In genomic region chr9:125989524-125990180, GRCh38 we compare ENCODE assay signal across 21 cellular contexts.
"Had no signal": no experiment of that assay in that cellular context is flagged by ENCODE, and none has a peak within 500 bp of the region (broad histone marks: within the 10 kb centered on the region; RNA-seq: fewer than 3 reads in every experiment).

No MANE protein-coding gene starts in this region.

- H3K27ac Mint-ChIP-seq: activated B cell treated with CpG ODN at 0.5 μM for 24 hours; activated CD8-positive, alpha-beta T cell treated with anti-CD3 and anti-CD28 coated beads for 36 hours; activated naive CD8-positive, alpha-beta T cell; activated T-cell treated with anti-CD3 and anti-CD28 coated beads, Interleukin-2, amount 50 U/mL, for 72 hours; stimulated activated effector memory CD8-positive, alpha-beta T cell treated with anti-CD3 and anti-CD28 coated beads, Interleukin-12 subunit alpha, Interleukin-12 subunit beta, amount 100 ng/mL, for 72 hours; T-helper 1 cell treated with Interleukin-12 subunit alpha and Interleukin-12 subunit beta and Interleukin-4 antibody, amounts not matched to agents 30 μg/mL and 1 μg/mL, for 36 hours had no signal

- H3K4me1 Mint-ChIP-seq: activated B cell treated with CpG ODN at 0.5 μM for 24 hours; stimulated activated effector memory CD8-positive, alpha-beta T cell treated with anti-CD3 and anti-CD28 coated beads, Interleukin-12 subunit alpha, Interleukin-12 subunit beta, amount 100 ng/mL, for 72 hours had no signal

- H3K27me3 ChIP-seq: cardiac muscle cell, right atrium auricular region, stomach had no signal

- DNase-seq: activated B cell treated with CpG ODN at 0.5 μM for 24 hours; activated CD4-positive, alpha-beta T cell treated with anti-CD3 and anti-CD28 coated beads for 4 hours; activated CD8-positive, alpha-beta T cell treated with anti-CD3 and anti-CD28 coated beads for 36 hours; activated gamma-delta T cell treated with Interleukin-2 at 50 U/mL for 16 hours; activated T-cell treated with anti-CD3 and anti-CD28 coated beads, Interleukin-2, amount 50 U/mL, for 72 hours; foreskin fibroblast; hippocampal formation; islet precursor cell; midbrain; stimulated activated CD4-positive, alpha-beta T cell treated with anti-CD3 and anti-CD28 coated beads, Interleukin-4, amount 100 ng/mL, for 24 hours; stomach had no signal

- ATAC-seq: activated CD8-positive, alpha-beta T cell treated with anti-CD3 and anti-CD28 coated beads for 36 hours; activated T-cell treated with anti-CD3 and anti-CD28 coated beads, Interleukin-2, amount 50 U/mL, for 72 hours; stimulated activated effector memory CD8-positive, alpha-beta T cell treated with anti-CD3 and anti-CD28 coated beads, Interleukin-12 subunit alpha, Interleukin-12 subunit beta, amount 100 ng/mL, for 72 hours had no signal

- H3K36me3 Mint-ChIP-seq: activated naive CD8-positive, alpha-beta T cell; stimulated activated effector memory CD8-positive, alpha-beta T cell treated with anti-CD3 and anti-CD28 coated beads, Interleukin-12 subunit alpha, Interleukin-12 subunit beta, amount 100 ng/mL, for 72 hours had no signal

- H3K4me3 ChIP-seq: cardiac muscle cell, dorsolateral prefrontal cortex, prostate gland, right atrium auricular region, SJSA1, smooth muscle cell, stomach had no signal

- H3K9me3 Mint-ChIP-seq: activated B cell treated with CpG ODN at 0.5 μM for 24 hours; activated CD8-positive, alpha-beta T cell treated with anti-CD3 and anti-CD28 coated beads for 36 hours; stimulated activated effector memory CD8-positive, alpha-beta T cell treated with anti-CD3 and anti-CD28 coated beads, Interleukin-12 subunit alpha, Interleukin-12 subunit beta, amount 100 ng/mL, for 72 hours; T-helper 1 cell treated with Interleukin-12 subunit alpha and Interleukin-12 subunit beta and Interleukin-4 antibody, amounts not matched to agents 30 μg/mL and 1 μg/mL, for 36 hours had no signal

- H3K27ac ChIP-seq: cardiac muscle cell, dorsolateral prefrontal cortex, epithelial cell of prostate, prostate gland, right atrium auricular region, SJSA1, stomach had no signal

- H3K36me3 ChIP-seq: cardiac muscle cell, prostate gland, right atrium auricular region, SJSA1, stomach had no signal

- H3K9me3 ChIP-seq: prostate gland, right atrium auricular region, SJSA1, stomach had no signal

- H3K4me2 ChIP-seq: smooth muscle cell had no signal

- H3K27me3 Mint-ChIP-seq: activated B cell treated with CpG ODN at 0.5 μM for 24 hours; activated CD8-positive, alpha-beta T cell treated with anti-CD3 and anti-CD28 coated beads for 36 hours; activated naive CD8-positive, alpha-beta T cell had no signal

- H3K4me3 Mint-ChIP-seq: activated B cell treated with CpG ODN at 0.5 μM for 24 hours; activated CD8-positive, alpha-beta T cell treated with anti-CD3 and anti-CD28 coated beads for 36 hours; activated naive CD8-positive, alpha-beta T cell; activated T-cell treated with anti-CD3 and anti-CD28 coated beads, Interleukin-2, amount 50 U/mL, for 72 hours; stimulated activated effector memory CD8-positive, alpha-beta T cell treated with anti-CD3 and anti-CD28 coated beads, Interleukin-12 subunit alpha, Interleukin-12 subunit beta, amount 100 ng/mL, for 72 hours; T-helper 1 cell treated with Interleukin-12 subunit alpha and Interleukin-12 subunit beta and Interleukin-4 antibody, amounts not matched to agents 30 μg/mL and 1 μg/mL, for 36 hours had no signal

- H3K4me1 ChIP-seq: prostate gland, right atrium auricular region, SJSA1, stomach had no signal
